ENCODE assay signal across 10 cellular contexts in the genomic region with DNA sequence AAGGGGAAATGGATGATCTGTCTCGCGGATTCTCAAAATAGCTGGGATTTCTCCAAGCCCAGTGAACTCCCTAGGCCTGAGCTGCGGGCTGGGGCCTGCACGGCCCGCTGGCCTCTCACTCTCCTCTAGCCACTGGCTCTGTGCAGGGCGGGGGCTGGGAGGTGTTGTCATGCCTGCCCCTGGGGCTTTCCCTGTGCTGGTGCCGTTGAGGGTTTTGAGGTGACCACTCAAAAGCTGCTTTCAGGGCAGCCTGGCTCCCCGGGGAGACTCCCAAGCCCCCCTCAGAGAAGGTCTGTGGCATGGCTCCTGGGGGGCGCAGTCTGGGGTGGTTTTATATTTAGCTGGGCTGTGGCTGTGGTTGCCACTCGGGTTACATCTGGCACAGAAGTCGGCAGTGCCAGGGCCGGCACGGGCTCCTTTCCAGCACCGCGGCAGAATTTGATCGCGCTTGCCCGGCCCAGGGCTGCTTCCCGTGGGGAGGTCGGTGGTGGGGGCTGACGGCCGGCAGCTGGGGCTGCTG. TPM values are rescaled to one million over a fixed set of nuclear protein-coding genes. Genes with fewer than 3 reads are reported as not detected.
A peak's percentile ranks its signal among the peaks of the same experiment; 100 is the strongest.
DNase-seq lines count a peak whose midpoint lies in the region; ATAC-seq, FAIRE-seq and TF ChIP-seq lines count a peak whose summit lies in the region.
"Had no signal": no experiment of that assay in that cellular context is flagged by ENCODE, and none has a peak within 500 bp of the region (broad histone marks: within the 10 kb centered on the region; RNA-seq: fewer than 3 reads in every experiment).

No MANE protein-coding gene starts in this region.

- intact Hi-C loops in A673 (cut with micrococcal nuclease; ENCODE audit: unreplicated experiment) (no loop called here), Panc1 (cut with micrococcal nuclease; ENCODE audit: unreplicated experiment) (no loop called here)
- intact Hi-C loops in activated T-helper 1 cell treated with anti-CD3 and anti-CD28 coated beads, Interleukin-12 subunit alpha, Interleukin-12 subunit beta, Interleukin-2, Interleukin-4 antibody, amounts not matched to agents 30 ng/mL and 10 ng/mL and 1 ng/mL, durations not matched to agents 14 hours and 24 hours and 36 hours (cut with micrococcal nuclease), result no loop called here

- no peaks in the 10 kb centered on the region for H3K9me3 ChIP-seq in A673 (ENCODE audit: low read depth, low read length, poor library complexity, severe bottlenecking)
- no peaks in the 10 kb centered on the region for H3K9me3 ChIP-seq in Panc1 (ENCODE audit: control insufficient read depth, insufficient read depth, low read depth, low read length)

- peaks cover 18% of the 10 kb centered on the region for H3K4me1 Mint-ChIP-seq in nephron
- H3K4me1 Mint-ChIP-seq in activated T-helper 1 cell treated with anti-CD3 and anti-CD28 coated beads, Interleukin-12 subunit alpha, Interleukin-12 subunit beta, Interleukin-2, Interleukin-4 antibody, amounts not matched to agents 30 ng/mL and 10 ng/mL and 1 ng/mL, durations not matched to agents 14 hours and 24 hours and 36 hours (ENCODE audit: low read depth), result peaks cover 5% of the 10 kb centered on the region

- in situ Hi-C loops in Panc1 (cut with HindIII; ENCODE audit: low pct_unique_long_range_greater_than_20kb, low sequenced_read_pairs), result no loop called here

- H3K27ac ChIP-seq in A673 (ENCODE audit: low read depth, low read length, poor library complexity, severe bottlenecking) (peak overlapping the region; percentile 4), Panc1 (ENCODE audit: low read length) (peak overlapping the region; percentile 85)

- H3K9me3 Mint-ChIP-seq in nephron, result no peaks in the 10 kb centered on the region
- H3K9me3 Mint-ChIP-seq in activated T-helper 1 cell treated with anti-CD3 and anti-CD28 coated beads, Interleukin-12 subunit alpha, Interleukin-12 subunit beta, Interleukin-2, Interleukin-4 antibody, amounts not matched to agents 30 ng/mL and 10 ng/mL and 1 ng/mL, durations not matched to agents 14 hours and 24 hours and 36 hours, result no peaks in the 10 kb centered on the region

- no peak for FAIRE-seq in GM12891 (lab: Jason Lieb, UNC)

- TF ChIP-seq CTCF in A673 (conservative IDR thresholded peaks at IDR 0.05; ENCODE audit: low read depth, low read length) (no peak), Panc1 (IDR thresholded peaks at IDR 0.05) (no peak), nephron (IDR thresholded peaks at IDR 0.05; ENCODE audit: unreplicated experiment in 3 of 3) (no peak)

- BruUV-seq in A673 (replicated peaks; lab: Mats Ljungman, UMichigan) (no TSS peak), Panc1 (replicated peaks; lab: Mats Ljungman, UMichigan) (no TSS peak)

- H3K27me3 ChIP-seq in A673 (replicated peaks; ENCODE audit: insufficient read depth, low read depth, low read length, poor library complexity), result no peaks in the 10 kb centered on the region
- no peaks in the 10 kb centered on the region for H3K27me3 ChIP-seq in Panc1 (ENCODE audit: control insufficient read depth, insufficient read depth, low read length)

- POLR2A ChIA-PET in A673 (lab: Charles Lee; ENCODE audit: low non-redundant PET) (no interaction called here), Panc1 (lab: Charles Lee) (interaction anchor here (0.6 kb wide), 1 partner anchor 23 kb away, joined by 4 read pairs; no protein-coding TSS in a partner anchor), HEK293T (lab: Yijun Ruan, JAX) (interaction anchor here (1.1 kb wide), 1 partner anchor 10 kb away, joined by 3 read pairs; the partner anchor contains the start of gene NDUFB7)

- ATAC-seq in Panc1, result peak; percentile 64

- no peak overlapping the region for H3K4me3 Mint-ChIP-seq in nephron
- no peak overlapping the region for H3K4me3 Mint-ChIP-seq in activated T-helper 1 cell treated with anti-CD3 and anti-CD28 coated beads, Interleukin-12 subunit alpha, Interleukin-12 subunit beta, Interleukin-2, Interleukin-4 antibody, amounts not matched to agents 30 ng/mL and 10 ng/mL and 1 ng/mL, durations not matched to agents 14 hours and 24 hours and 36 hours

- CTCF ChIA-PET in A673 (lab: Charles Lee), result interaction anchor here (0.5 kb wide), 1 partner anchor 10 kb away, joined by 9 read pairs; no protein-coding TSS in a partner anchor
- CTCF ChIA-PET in Panc1 (lab: Charles Lee), result no interaction called here
- CTCF ChIA-PET in HEK293T (lab: Yijun Ruan, JAX), result interaction anchor here (0.6 kb wide), 1 partner anchor 28 kb away, joined by 3 read pairs; no protein-coding TSS in a partner anchor

- TF ChIP-seq POLR2A in GM12891 (IDR thresholded peaks at IDR 0.05; ENCODE audit: low read depth, low read length), result no peak

- H3K4me1 ChIP-seq in A673 (ENCODE audit: insufficient read depth, low read length, poor library complexity, severe bottlenecking), result peaks cover 19% of the 10 kb centered on the region
- H3K4me1 ChIP-seq in Panc1 (ENCODE audit: control insufficient read depth, insufficient read depth, low read length), result peaks cover 49% of the 10 kb centered on the region

- peak overlapping the region; percentile 82 to 92 (median 89) for H3K27ac Mint-ChIP-seq in nephron
- no peak overlapping the region for H3K27ac Mint-ChIP-seq in activated T-helper 1 cell treated with anti-CD3 and anti-CD28 coated beads, Interleukin-12 subunit alpha, Interleukin-12 subunit beta, Interleukin-2, Interleukin-4 antibody, amounts not matched to agents 30 ng/mL and 10 ng/mL and 1 ng/mL, durations not matched to agents 14 hours and 24 hours and 36 hours

- H3K36me3 ChIP-seq in A673 (ENCODE audit: insufficient read depth, low read length, poor library complexity, severe bottlenecking), result peaks cover 15% of the 10 kb centered on the region
- H3K36me3 ChIP-seq in Panc1 (ENCODE audit: control insufficient read depth, insufficient read depth, low read length), result no peaks in the 10 kb centered on the region

- H3K27me3 Mint-ChIP-seq in nephron (ENCODE audit: low read depth), result no peaks in the 10 kb centered on the region
- H3K27me3 Mint-ChIP-seq in activated T-helper 1 cell treated with anti-CD3 and anti-CD28 coated beads, Interleukin-12 subunit alpha, Interleukin-12 subunit beta, Interleukin-2, Interleukin-4 antibody, amounts not matched to agents 30 ng/mL and 10 ng/mL and 1 ng/mL, durations not matched to agents 14 hours and 24 hours and 36 hours (ENCODE audit: insufficient read depth), result no peaks in the 10 kb centered on the region

- H3K4me3 ChIP-seq in A673 (ENCODE audit: low read depth, low read length, poor library complexity, severe bottlenecking) (no peak overlapping the region), Panc1 (ENCODE audit: low read depth in 2 of 2, low read length in 2 of 2) (peak overlapping the region in 1 of 2 experiments; percentile 20; a peak in 1 of 4 replicates)

- no peak for DNase-seq in A673 (ENCODE audit: low spot score)
- DNase-seq in Panc1 (ENCODE audit: low read depth, low spot score), result no peak
- DNase-seq in fibroblast of peridontal ligament (ENCODE audit: extremely low read depth), result peak; percentile 72
- no peak for DNase-seq in GM12891 (ENCODE audit: insufficient read length, low spot score)
- no peak for DNase-seq in HEK293T (ENCODE audit: extremely low spot score)
- DNase-seq in amniotic stem cell (lab: John Stamatoyannopoulos, UW), result no peak
- DNase-seq in activated T-helper 1 cell treated with anti-CD3 and anti-CD28 coated beads, Interleukin-12 subunit alpha, Interleukin-12 subunit beta, Interleukin-2, Interleukin-4 antibody, amounts not matched to agents 30 ng/mL and 10 ng/mL and 1 ng/mL, durations not matched to agents 14 hours and 24 hours and 36 hours (ENCODE audit: low spot score), result no peak
- DNase-seq: activated CD4-positive, alpha-beta T cell treated with anti-CD3 and anti-CD28 coated beads, Interleukin-2, amount 50 U/mL, for 1 hour; stimulated activated CD4-positive, alpha-beta T cell treated with anti-CD3 and anti-CD28 coated beads, Interleukin-4, amount 100 ng/mL, for 24 hours had no signal

- H3K36me3 Mint-ChIP-seq in nephron (ENCODE audit: low read depth), result no peaks in the 10 kb centered on the region
- H3K36me3 Mint-ChIP-seq in activated T-helper 1 cell treated with anti-CD3 and anti-CD28 coated beads, Interleukin-12 subunit alpha, Interleukin-12 subunit beta, Interleukin-2, Interleukin-4 antibody, amounts not matched to agents 30 ng/mL and 10 ng/mL and 1 ng/mL, durations not matched to agents 14 hours and 24 hours and 36 hours (ENCODE audit: low read depth), result peaks cover 3% of the 10 kb centered on the region

TF ChIP-seq in GM12891, 5 proteins besides CTCF, POLR2A, EP300 and RAD21 (continues in another document):
- TF ChIP-seq SPI1 (IDR thresholded peaks at IDR 0.05; ENCODE audit: low read depth, low read length), result no peak

TF ChIP-seq in HEK293T, 16 proteins besides CTCF, POLR2A, EP300 and RAD21 (continues in another document):
- TF ChIP-seq ELF4 (IDR thresholded peaks at IDR 0.05), result no peak
- TF ChIP-seq NFRKB (IDR thresholded peaks at IDR 0.05), result no peak
- TF ChIP-seq FOXA1 (IDR thresholded peaks at IDR 0.05), result no peak

RNA-seq across cellular contexts. Expression of gene NDUFB7, which starts 10.0 kb away (rescaled TPM):
- total RNA-seq in A673 (2021) (180 and 196 TPM in 2 replicates), Panc1 (2021; ENCODE audit: unreplicated experiment) (180 TPM)
- 341 TPM for polyA plus RNA-seq in Panc1 (2012; ENCODE audit: insufficient read length)
- 194 TPM for polyA plus RNA-seq in GM12891 (2012; ENCODE audit: low read depth, missing spikeins)
- total RNA-seq in activated T-helper 1 cell treated with anti-CD3 and anti-CD28 coated beads, Interleukin-12 subunit alpha, Interleukin-12 subunit beta, Interleukin-2, Interleukin-4 antibody, amounts not matched to agents 30 ng/mL and 10 ng/mL and 1 ng/mL, durations not matched to agents 14 hours and 24 hours and 36 hours, result 131 and 133 TPM in 2 replicates

RNA-seq across cellular contexts. Expression of gene CLEC17A, which starts 21.0 kb away (rescaled TPM):
- total RNA-seq in A673 (2021) (not detected in 2 replicates), Panc1 (2021; ENCODE audit: unreplicated experiment) (not detected)
- polyA plus RNA-seq in Panc1 (2012; ENCODE audit: insufficient read length), result not detected
- polyA plus RNA-seq in GM12891 (2012; ENCODE audit: low read depth, missing spikeins), result 60.4 TPM
- 0.13 TPM in 1 of 2 replicates, not detected in the other for total RNA-seq in activated T-helper 1 cell treated with anti-CD3 and anti-CD28 coated beads, Interleukin-12 subunit alpha, Interleukin-12 subunit beta, Interleukin-2, Interleukin-4 antibody, amounts not matched to agents 30 ng/mL and 10 ng/mL and 1 ng/mL, durations not matched to agents 14 hours and 24 hours and 36 hours

RNA-seq across cellular contexts. Expression of gene TECR, which starts 32.5 kb away (rescaled TPM):
- total RNA-seq in A673 (2021) (189 and 203 TPM in 2 replicates), Panc1 (2021; ENCODE audit: unreplicated experiment) (233 TPM)
- 250 TPM for polyA plus RNA-seq in Panc1 (2012; ENCODE audit: insufficient read length)
- 50.2 TPM for polyA plus RNA-seq in GM12891 (2012; ENCODE audit: low read depth, missing spikeins)
- total RNA-seq in activated T-helper 1 cell treated with anti-CD3 and anti-CD28 coated beads, Interleukin-12 subunit alpha, Interleukin-12 subunit beta, Interleukin-2, Interleukin-4 antibody, amounts not matched to agents 30 ng/mL and 10 ng/mL and 1 ng/mL, durations not matched to agents 14 hours and 24 hours and 36 hours, result 110 and 120 TPM in 2 replicates

RNA-seq across cellular contexts. Expression of gene DNAJB1, which starts 43.7 kb away (rescaled TPM):
- 105 and 122 TPM in 2 replicates for total RNA-seq in A673 (2021)
- 149 TPM for total RNA-seq in Panc1 (2021; ENCODE audit: unreplicated experiment)
- 101 TPM for polyA plus RNA-seq in Panc1 (2012; ENCODE audit: insufficient read length)
- 26.5 TPM for polyA plus RNA-seq in GM12891 (2012; ENCODE audit: low read depth, missing spikeins)
- total RNA-seq in activated T-helper 1 cell treated with anti-CD3 and anti-CD28 coated beads, Interleukin-12 subunit alpha, Interleukin-12 subunit beta, Interleukin-2, Interleukin-4 antibody, amounts not matched to agents 30 ng/mL and 10 ng/mL and 1 ng/mL, durations not matched to agents 14 hours and 24 hours and 36 hours, result 104 and 120 TPM in 2 replicates
